In genomic region chr1:229210844-229211243, GRCh38 we compare ENCODE assay signal across 24 cellular contexts.
"Had no signal": no experiment of that assay in that cellular context is flagged by ENCODE, and none has a peak within 500 bp of the region (broad histone marks: within the 10 kb centered on the region; RNA-seq: fewer than 3 reads in every experiment).

No MANE protein-coding gene starts in this region.

- H3K36me3 ChIP-seq: colonic mucosa, gastrocnemius medialis, neutrophil, spleen, tibial artery, upper lobe of left lung had no signal

- H3K9ac ChIP-seq: parathyroid adenoma had no signal

- H3K27me3 ChIP-seq: colonic mucosa, gastrocnemius medialis, neutrophil, spleen, testis, tibial artery, upper lobe of left lung had no signal

- H2AFZ ChIP-seq: parathyroid adenoma had no signal

- ATAC-seq: esophagus mucosa; gastrocnemius medialis; left lobe of liver; natural killer cell treated with Interleukin-12 subunit alpha and Interleukin-12 subunit beta and Interleukin-15 and Interleukin-18, amount 100 ng/mL, for 72 hours; sciatic nerve; stimulated activated memory B cell treated with anti-CD40 and anti-IgM and Interleukin-4, amounts not matched to agents 10 μg/mL and 1 μg/mL and 100 μg/mL, for 72 hours; stimulated activated naive CD8-positive, alpha-beta T cell treated with anti-CD3 and anti-CD28 coated beads, Interleukin-15, Interleukin-2, amounts not matched to agents 100 U/mL and 50 U/mL, for 24 hours had no signal

- H3K79me2 ChIP-seq: parathyroid adenoma had no signal

- H3K4me3 ChIP-seq: colonic mucosa, gastrocnemius medialis, lung, spleen, testis, tibial artery, upper lobe of left lung had no signal

- H3K27ac ChIP-seq: colonic mucosa, epithelial cell of prostate, gastrocnemius medialis, neutrophil, parathyroid adenoma, spleen, tibial artery, upper lobe of left lung had no signal

- DNase-seq: colonic mucosa; effector CD8-positive, alpha-beta T cell; endodermal cell; foreskin fibroblast; gastrocnemius medialis; head of caudate nucleus; kidney; spleen; stimulated activated CD4-positive, alpha-beta T cell treated with anti-CD3 and anti-CD28 coated beads, Interleukin-4, amount 100 ng/mL, for 4 hours; stimulated activated naive CD8-positive, alpha-beta T cell treated with anti-CD3 and anti-CD28 coated beads, Interleukin-15, Interleukin-2, amounts not matched to agents 100 U/mL and 50 U/mL, for 24 hours; substantia nigra; testis; tibial artery; upper lobe of left lung had no signal

- FAIRE-seq: kidney, urothelium cell line had no signal

- H3K9me3 ChIP-seq: colonic mucosa, gastrocnemius medialis, neutrophil, spleen, testis, tibial artery, upper lobe of left lung had no signal

- H3K4me1 ChIP-seq: colonic mucosa, gastrocnemius medialis, parathyroid adenoma, spleen, upper lobe of left lung had no signal
